In the genomic region with DNA sequence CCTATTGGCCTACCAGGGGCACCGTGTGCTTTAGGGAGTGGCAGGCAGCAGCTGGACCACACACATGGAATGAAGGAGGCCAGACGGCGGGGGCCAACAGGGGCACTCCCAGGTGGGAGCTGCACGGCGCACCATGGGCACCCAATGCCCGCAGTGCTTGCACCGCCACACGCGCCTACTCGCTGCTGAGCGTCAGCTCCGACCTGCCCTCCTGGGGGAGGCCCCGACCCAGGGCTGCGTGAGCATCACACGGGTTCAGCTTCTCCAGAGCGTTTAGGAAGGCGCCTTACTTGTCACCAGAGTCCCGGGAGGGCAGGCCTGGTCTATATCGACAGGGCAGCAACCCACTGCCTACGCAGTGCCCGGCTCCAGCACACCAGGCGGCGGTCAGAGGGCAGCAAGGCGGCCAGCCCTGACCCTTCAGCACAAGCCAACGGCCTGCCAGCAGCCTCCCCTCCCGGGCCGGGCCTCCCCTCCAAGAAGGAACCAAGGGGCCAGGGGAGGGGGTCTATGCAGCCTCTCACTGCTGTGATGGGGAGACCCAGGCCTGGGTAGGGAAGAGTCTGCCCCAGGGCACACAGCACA, we compare ENCODE assay signal across 25 cellular contexts.
DNase-seq lines count a peak whose midpoint lies in the region; ATAC-seq, FAIRE-seq and TF ChIP-seq lines count a peak whose summit lies in the region.
"Had no signal": no experiment of that assay in that cellular context is flagged by ENCODE, and none has a peak within 500 bp of the region (broad histone marks: within the 10 kb centered on the region; RNA-seq: fewer than 3 reads in every experiment).

No MANE protein-coding gene starts in this region.

- intact Hi-C loops in HepG2 (cut with micrococcal nuclease; ENCODE audit: unreplicated experiment) (no loop called here), right lobe of liver (cut with DNase I) (no loop called here)

- H3K4me2 ChIP-seq in HepG2 (ENCODE audit: low read depth, low read length): no peak overlapping the region
- no peak overlapping the region for H3K4me2 ChIP-seq in neuronal stem cell (ENCODE audit: insufficient read depth, low read length, poor library complexity, severe bottlenecking)
- H3K4me2 ChIP-seq: A549 had no signal

- no peak overlapping the region for H2AFZ ChIP-seq in HepG2 (ENCODE audit: low read length)
- H2AFZ ChIP-seq in neuronal stem cell (ENCODE audit: low read length): no peak overlapping the region

- peak overlapping the region; percentile 63 for H3K14ac ChIP-seq in neuronal stem cell (ENCODE audit: low read length)

- no peak for TF ChIP-seq EP300 in HepG2 (IDR thresholded peaks at IDR 0.05; ENCODE audit: low read depth in 2 of 2, low read length in 2 of 2)
- no peak for TF ChIP-seq EP300 in HepG2 (CRISPR knock-in tag; IDR thresholded peaks at IDR 0.05; ENCODE audit: borderline replicate concordance)

- no peaks in the 10 kb centered on the region for H3K36me3 ChIP-seq in HepG2 (replicated peaks in 1 of 2; ENCODE audit: control insufficient read depth in 1 of 2, insufficient read depth in 2 of 2, low read length in 2 of 2)
- no peaks in the 10 kb centered on the region for H3K36me3 ChIP-seq in right lobe of liver
- no peaks in the 10 kb centered on the region for H3K36me3 ChIP-seq in SJCRH30
- no peaks in the 10 kb centered on the region for H3K36me3 ChIP-seq in neuronal stem cell (replicated peaks in 1 of 2; ENCODE audit: control insufficient read depth in 2 of 2, insufficient read depth in 2 of 2, low read length in 2 of 2)
- H3K36me3 ChIP-seq in effector memory CD4-positive, alpha-beta T cell (ENCODE audit: control insufficient read depth, insufficient read depth, low read length): peaks cover 4% of the 10 kb centered on the region
- H3K36me3 ChIP-seq: BE2C had no signal

- no peak overlapping the region for H4K8ac ChIP-seq in neuronal stem cell (ENCODE audit: low read depth, low read length)

- H3K9ac ChIP-seq in HepG2 (ENCODE audit: insufficient read depth, low read depth, low read length) (no peak overlapping the region), neuronal stem cell (ENCODE audit: low read depth, low read length, poor library complexity) (peak overlapping the region; percentile 44)

- WGBS in HepG2 (ENCODE audit: low lambda C conversion rate): no CpG with 5 or more reads among the region's 27 CpGs
- no CpG with 5 or more reads among the region's 27 CpGs for WGBS in right lobe of liver (ENCODE audit: insufficient coverage, low coverage, low lambda C conversion rate, missing lambda C conversion rate)
- no CpG with 5 or more reads among the region's 27 CpGs for WGBS in neuronal stem cell (ENCODE audit: extremely low coverage in 2 of 2, insufficient read length in 2 of 2, insufficient replicate concordance in 1 of 2), 2 donors

- 0 out of 2 replicates have a peak, but pooled peaks cover 6% of the 10 kb centered on the region for H4K20me1 ChIP-seq in HepG2 (ENCODE audit: insufficient read depth, low read length)

- H3K4ac ChIP-seq in neuronal stem cell (ENCODE audit: low read length): no peak overlapping the region

- BruUV-seq in HepG2 (replicated peaks; lab: Mats Ljungman, UMichigan): no TSS peak

- peak overlapping the region; percentile 64 for H3K18ac ChIP-seq in neuronal stem cell (ENCODE audit: low read length)

- H3K79me2 ChIP-seq in HepG2 (ENCODE audit: insufficient read depth, low read length): no peaks in the 10 kb centered on the region

- in situ Hi-C loops in HepG2 (cut with HindIII; ENCODE audit: extremely low pct_ligation_motif_present, low pct_unique_long_range_greater_than_20kb): no loop called here

- TF ChIP-seq POLR2A in HepG2 (IDR thresholded peaks at IDR 0.05; ENCODE audit: insufficient read depth in 1 of 2, low read depth in 2 of 2, low read length in 2 of 2): no peak
- no peak for TF ChIP-seq POLR2A in right lobe of liver (IDR thresholded peaks at IDR 0.05)

- H2BK12ac ChIP-seq in neuronal stem cell (ENCODE audit: low read length): no peak overlapping the region

- TF ChIP-seq RAD21 in HepG2 (CRISPR knock-in tag; IDR thresholded peaks at IDR 0.05): no peak

- FAIRE-seq in HepG2 (lab: Jason Lieb, UNC): no peak
- FAIRE-seq: A549, GM12878, GM12892, GM18507 had no signal

- no peak for TF ChIP-seq CTCF in HepG2 (CRISPR knock-in tag; IDR thresholded peaks at IDR 0.05)
- TF ChIP-seq CTCF in right lobe of liver (IDR thresholded peaks at IDR 0.05): no peak

- H2AK5ac ChIP-seq in neuronal stem cell (ENCODE audit: low read depth, low read length): no peak overlapping the region

- H3K9me3 ChIP-seq in HepG2 (ENCODE audit: low read length) (no peaks in the 10 kb centered on the region), right lobe of liver (no peaks in the 10 kb centered on the region), SJCRH30 (replicated peaks) (no peaks in the 10 kb centered on the region), neuronal stem cell (replicated peaks in 1 of 2; ENCODE audit: control insufficient read depth in 2 of 2, insufficient read depth in 1 of 2, low read depth in 1 of 2, low read length in 2 of 2) (no peaks in the 10 kb centered on the region)
- no peaks in the 10 kb centered on the region for H3K9me3 ChIP-seq in effector memory CD4-positive, alpha-beta T cell (ENCODE audit: control insufficient read depth, low read length)
- H3K9me3 ChIP-seq: A549, BE2C had no signal

- DNase-seq in HepG2 (ENCODE audit: low spot score): no peak
- DNase-seq in right lobe of liver: no peak
- DNase-seq in SJCRH30: no peak
- DNase-seq in neuronal stem cell (ENCODE audit: low spot score): no peak
- no peak for DNase-seq in effector memory CD4-positive, alpha-beta T cell
- no peak for DNase-seq in AG08396 (ENCODE audit: low spot score)
- DNase-seq: BE2C; C1 segment of cervical spinal cord; CD4-positive, alpha-beta memory T cell; CD4-positive, CD25-positive, alpha-beta regulatory T cell; CD8-positive, alpha-beta memory T cell; COR-L47; DMS 273 treated with DMSO at 0.1 percent for 48 hours; DMS153; DMS53; DMS79; DND-41; EL; GDM1 had no signal

- no peak overlapping the region for H2BK15ac ChIP-seq in neuronal stem cell (ENCODE audit: low read length)

- POLR2A ChIA-PET in HepG2 (lab: Yijun Ruan, JAX): no interaction called here

- H3K23ac ChIP-seq in neuronal stem cell (ENCODE audit: low read depth, low read length, poor library complexity): peak overlapping the region; percentile 95

- H3K79me1 ChIP-seq in neuronal stem cell (ENCODE audit: low read depth, low read length): peaks cover 10% of the 10 kb centered on the region

- H3K27me3 ChIP-seq in HepG2 (ENCODE audit: control insufficient read depth in 1 of 2, insufficient read depth in 2 of 2, low read length in 2 of 2) (peaks cover 11 to 29% of the 10 kb centered on the region in 2 experiments; a peak in 4 of 5 replicates), right lobe of liver (no peaks in the 10 kb centered on the region), SJCRH30 (peaks cover 24% of the 10 kb centered on the region), neuronal stem cell (ENCODE audit: control insufficient read depth in 3 of 3, insufficient read depth in 3 of 3, low read depth in 1 of 3, low read length in 3 of 3) (no peaks in the 10 kb centered on the region)
- no peaks in the 10 kb centered on the region for H3K27me3 ChIP-seq in effector memory CD4-positive, alpha-beta T cell (replicated peaks; ENCODE audit: control insufficient read depth, insufficient read depth, low read length, poor library complexity, severe bottlenecking)
- H3K27me3 ChIP-seq: BE2C had no signal

- H3K4me3 ChIP-seq in HepG2 (replicated peaks in 1 of 3; ENCODE audit: insufficient read depth in 1 of 3, low read depth in 2 of 3, low read length in 3 of 3) (no peak overlapping the region), right lobe of liver (no peak overlapping the region), SJCRH30 (no peak overlapping the region), neuronal stem cell (ENCODE audit: low read length in 2 of 2) (no peak overlapping the region)
- H3K4me3 ChIP-seq in effector memory CD4-positive, alpha-beta T cell (ENCODE audit: insufficient read depth, low read depth, low read length, poor library complexity, severe bottlenecking): no peak overlapping the region
- H3K4me3 ChIP-seq: A549, GM12878 had no signal

- H2BK5ac ChIP-seq in neuronal stem cell (ENCODE audit: low read length): no peak overlapping the region

- H3K4me1 ChIP-seq in HepG2 (ENCODE audit: insufficient read depth, low read length) (no peaks in the 10 kb centered on the region), right lobe of liver (no peaks in the 10 kb centered on the region), SJCRH30 (peaks cover 22% of the 10 kb centered on the region), neuronal stem cell (ENCODE audit: control insufficient read depth in 2 of 2, insufficient read depth in 1 of 2, low read depth in 1 of 2, low read length in 2 of 2) (no peaks in the 10 kb centered on the region)
- H3K4me1 ChIP-seq in effector memory CD4-positive, alpha-beta T cell (ENCODE audit: control insufficient read depth, insufficient read depth, low read length, poor library complexity, severe bottlenecking): no peaks in the 10 kb centered on the region
- H3K4me1 ChIP-seq: A549, BE2C had no signal

- H2BK120ac ChIP-seq in neuronal stem cell (ENCODE audit: low read depth, low read length): no peak overlapping the region

- H4K91ac ChIP-seq in neuronal stem cell (ENCODE audit: low read depth, low read length, poor library complexity): no peak overlapping the region

- ATAC-seq in HepG2: no peak
- no peak for ATAC-seq in right lobe of liver
- no peak for ATAC-seq in GM21515 (IDR thresholded peaks at IDR 0.05; ENCODE audit: unreplicated experiment)
- ATAC-seq: A549, GM12878 had no signal

- H3K27ac ChIP-seq in HepG2 (ENCODE audit: extremely low read length, insufficient read depth, low read length) (no peak overlapping the region), right lobe of liver (no peak overlapping the region), SJCRH30 (peak overlapping the region; percentile 38), neuronal stem cell (replicated peaks; ENCODE audit: low read length) (no peak overlapping the region)
- H3K27ac ChIP-seq in effector memory CD4-positive, alpha-beta T cell (ENCODE audit: insufficient read depth, low read length, poor library complexity, severe bottlenecking): no peak overlapping the region
- H3K27ac ChIP-seq: 22Rv1, A549 had no signal

- CTCF ChIA-PET in HepG2 (lab: Yijun Ruan, JAX; ENCODE audit: low intra/inter-chr PET ratio, low total read pairs): no interaction called here

TF ChIP-seq in HepG2, 621 proteins besides CTCF, POLR2A, EP300 and RAD21:
- TF ChIP-seq, protein P1, sequence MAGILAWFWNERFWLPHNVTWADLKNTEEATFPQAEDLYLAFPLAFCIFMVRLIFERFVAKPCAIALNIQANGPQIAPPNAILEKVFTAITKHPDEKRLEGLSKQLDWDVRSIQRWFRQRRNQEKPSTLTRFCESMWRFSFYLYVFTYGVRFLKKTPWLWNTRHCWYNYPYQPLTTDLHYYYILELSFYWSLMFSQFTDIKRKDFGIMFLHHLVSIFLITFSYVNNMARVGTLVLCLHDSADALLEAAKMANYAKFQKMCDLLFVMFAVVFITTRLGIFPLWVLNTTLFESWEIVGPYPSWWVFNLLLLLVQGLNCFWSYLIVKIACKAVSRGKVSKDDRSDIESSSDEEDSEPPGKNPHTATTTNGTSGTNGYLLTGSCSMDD (CRISPR knock-in tag; IDR thresholded peaks at IDR 0.05): no peak
- peak; percentile 78 for TF ChIP-seq AGO2 (optimal IDR thresholded peaks at IDR 0.05; ENCODE audit: low read depth, low read length)
